Comparison of ENCODE assay signal across 9 cellular contexts in genomic region chr5:168706655-168707069, GRCh38.
A peak's percentile ranks its signal among the peaks of the same experiment; 100 is the strongest.
DNase-seq lines count a peak whose midpoint lies in the region; ATAC-seq lines count a peak whose summit lies in the region.
"Had no signal": no experiment of that assay in that cellular context is flagged by ENCODE, and none has a peak within 500 bp of the region (broad histone marks: within the 10 kb centered on the region; RNA-seq: fewer than 3 reads in every experiment).

No MANE protein-coding gene starts in this region.

- no peak overlapping the region for H3K27ac Mint-ChIP-seq in activated naive CD8-positive, alpha-beta T cell treated with anti-CD3 and anti-CD28 coated beads for 36 hours
- H3K27ac Mint-ChIP-seq in stimulated activated naive CD8-positive, alpha-beta T cell treated with anti-CD3 and anti-CD28 coated beads, Interleukin-15, amount 100 ng/mL, for 72 hours = no peak overlapping the region

- H3K4me3 Mint-ChIP-seq in activated naive CD8-positive, alpha-beta T cell treated with anti-CD3 and anti-CD28 coated beads for 36 hours = no peak overlapping the region
- H3K4me3 Mint-ChIP-seq in stimulated activated naive CD8-positive, alpha-beta T cell treated with anti-CD3 and anti-CD28 coated beads, Interleukin-15, amount 100 ng/mL, for 72 hours = no peak overlapping the region
- H3K4me3 Mint-ChIP-seq: activated T-cell treated with anti-CD3 and anti-CD28 coated beads, Interleukin-2, amount 50 U/mL, for 4 hours had no signal

- H3K36me3 Mint-ChIP-seq in activated naive CD8-positive, alpha-beta T cell treated with anti-CD3 and anti-CD28 coated beads for 36 hours = no peaks in the 10 kb centered on the region

- H3K4me1 Mint-ChIP-seq in activated naive CD8-positive, alpha-beta T cell treated with anti-CD3 and anti-CD28 coated beads for 36 hours = no peaks in the 10 kb centered on the region
- no peaks in the 10 kb centered on the region for H3K4me1 Mint-ChIP-seq in stimulated activated naive CD8-positive, alpha-beta T cell treated with anti-CD3 and anti-CD28 coated beads, Interleukin-15, amount 100 ng/mL, for 72 hours

- no peaks in the 10 kb centered on the region for H3K27me3 Mint-ChIP-seq in activated naive CD8-positive, alpha-beta T cell treated with anti-CD3 and anti-CD28 coated beads for 36 hours
- no peaks in the 10 kb centered on the region for H3K27me3 Mint-ChIP-seq in stimulated activated naive CD8-positive, alpha-beta T cell treated with anti-CD3 and anti-CD28 coated beads, Interleukin-15, amount 100 ng/mL, for 72 hours

- peak; percentile 65 for ATAC-seq in stimulated activated naive CD8-positive, alpha-beta T cell treated with anti-CD3 and anti-CD28 coated beads, Interleukin-15, amount 100 ng/mL, for 72 hours
- ATAC-seq in HG03354 (IDR thresholded peaks at IDR 0.05; ENCODE audit: poor library complexity, severe bottlenecking, unreplicated experiment) = no peak

- DNase-seq in SKM-1 treated with dmso at 0.1 percent for 144 hours (lab: John Stamatoyannopoulos, UW; ENCODE audit: unreplicated experiment) (peak; percentile 6), SKM-1 (lab: John Stamatoyannopoulos, UW; ENCODE audit: unreplicated experiment) (no peak), M059J (ENCODE audit: low read depth) (peak; percentile 57), hypothalamus (lab: John Stamatoyannopoulos, UW) (peak in 33 of 51 donors; percentile 2 to 65 (median 31)), GDM1 (lab: John Stamatoyannopoulos, UW) (no peak)
- peak; percentile 32 for DNase-seq in activated naive CD8-positive, alpha-beta T cell treated with anti-CD3 and anti-CD28 coated beads for 36 hours
- peak; percentile 16 to 22 for DNase-seq in stimulated activated naive CD8-positive, alpha-beta T cell treated with anti-CD3 and anti-CD28 coated beads, Interleukin-15, amount 100 ng/mL, for 72 hours
- DNase-seq: activated T-cell treated with anti-CD3 and anti-CD28 coated beads, Interleukin-2, amount 50 U/mL, for 4 hours had no signal

- no peaks in the 10 kb centered on the region for H3K9me3 Mint-ChIP-seq in activated naive CD8-positive, alpha-beta T cell treated with anti-CD3 and anti-CD28 coated beads for 36 hours
- no peaks in the 10 kb centered on the region for H3K9me3 Mint-ChIP-seq in stimulated activated naive CD8-positive, alpha-beta T cell treated with anti-CD3 and anti-CD28 coated beads, Interleukin-15, amount 100 ng/mL, for 72 hours
- H3K9me3 Mint-ChIP-seq: activated T-cell treated with anti-CD3 and anti-CD28 coated beads, Interleukin-2, amount 50 U/mL, for 4 hours had no signal

Comparison
In these comparisons a context has a peak if more than half of its experiments do, and no peak if none do; other contexts are left out.
1. DNase-seq: peak in SKM-1 treated with dmso at 0.1 percent for 144 hours (single experiment), M059J (single experiment), activated naive CD8-positive, alpha-beta T cell treated with anti-CD3 and anti-CD28 coated beads for 36 hours (single experiment), hypothalamus (33 of 51) and stimulated activated naive CD8-positive, alpha-beta T cell treated with anti-CD3 and anti-CD28 coated beads, Interleukin-15, amount 100 ng/mL, for 72 hours (2 of 2); none in SKM-1 (single experiment) and GDM1 (single experiment).